Comparison of ENCODE assay signal across 32 cellular contexts in genomic region chr2:178747767-178748166, GRCh38. TPM values are rescaled to one million over a fixed set of nuclear protein-coding genes. Genes with fewer than 3 reads are reported as not detected.
DNase-seq lines count a peak whose midpoint lies in the region; ATAC-seq and TF ChIP-seq lines count a peak whose summit lies in the region.
"Had no signal": no experiment of that assay in that cellular context is flagged by ENCODE, and none has a peak within 500 bp of the region (broad histone marks: within the 10 kb centered on the region; RNA-seq: fewer than 3 reads in every experiment).

No MANE protein-coding gene starts in this region.

- H3K9me1 ChIP-seq in IMR-90 (ENCODE audit: insufficient read depth, low read length) = no peaks in the 10 kb centered on the region

- no peaks in the 10 kb centered on the region for H3K9me3 ChIP-seq in IMR-90 (ENCODE audit: control insufficient read depth, insufficient read depth, low read length)
- no peaks in the 10 kb centered on the region for H3K9me3 ChIP-seq in esophagus squamous epithelium
- H3K9me3 ChIP-seq: A549, ovary, suprapubic skin, upper lobe of right lung had no signal

- intact Hi-C loops in IMR-90 (cut with micrococcal nuclease) = no loop called here
- intact Hi-C loops in esophagus squamous epithelium (cut with DNase I) = no loop called here

- BruUV-seq in IMR-90 (replicated peaks; lab: Mats Ljungman, UMichigan) = no TSS peak

- H3K4me1 ChIP-seq in IMR-90 (ENCODE audit: control insufficient read depth, insufficient read depth, low read length) = no peaks in the 10 kb centered on the region
- no peaks in the 10 kb centered on the region for H3K4me1 ChIP-seq in esophagus squamous epithelium
- H3K4me1 ChIP-seq: A549, suprapubic skin, upper lobe of right lung had no signal

- H3K18ac ChIP-seq in IMR-90 (ENCODE audit: low read depth, low read length) = no peak overlapping the region

- no peak overlapping the region for H3K56ac ChIP-seq in IMR-90 (ENCODE audit: extremely low read depth, insufficient read depth, low read length)

- H2AK5ac ChIP-seq in IMR-90 (ENCODE audit: low read depth, low read length) = no peak overlapping the region

- in situ Hi-C loops in IMR-90 (cut with MboI; ENCODE audit: low sequenced_read_pairs) (no loop called here), brain microvascular endothelial cell (cut with HindIII; ENCODE audit: low pct_ligation_motif_present, low sequenced_read_pairs) (no loop called here)

- DNase-seq in AG10803 (ENCODE audit: low read depth) (peak; percentile 3), IMR-90 (peak; percentile 7), brain microvascular endothelial cell (peak; percentile 2), iris pigment epithelial cell (ENCODE audit: low read depth) (peak; percentile 21), erythroblast (lab: John Stamatoyannopoulos, UW) (no peak), esophagus squamous epithelium (lab: John Stamatoyannopoulos, UW) (no peak)
- no peak for DNase-seq in activated T-cell treated with anti-CD3 and anti-CD28 coated beads, Interleukin-2, amount 50 U/mL, for 1 hour
- DNase-seq: activated CD8-positive, alpha-beta memory T cell treated with anti-CD3 and anti-CD28 coated beads, Interleukin-2, amount 50 U/mL, for 48 hours; activated CD8-positive, alpha-beta T cell treated with anti-CD3 and anti-CD28 coated beads for 36 hours; activated naive CD4-positive, alpha-beta T cell treated with anti-CD3 and anti-CD28 coated beads, Interleukin-2, amount 50 U/mL, for 16 hours; CD4-positive, alpha-beta T cell; head of caudate nucleus; kidney glomerular epithelial cell; NCI-H1436 treated with DMSO at 0.1 percent for 48 hours; NCI-H2081 treated with DMSO at 0.1 percent for 48 hours; NCI-H2227 treated with DMSO at 0.1 percent for 48 hours; NCI-H526; nephron progenitor cell; NK-92 treated with Interleukin-12 subunit alpha and Interleukin-12 subunit beta, amount 100 ng/mL, for 24 hours; ovary; retina; SHP77 treated with DMSO at 0.1 percent for 48 hours; small intestine; stimulated activated naive CD4-positive, alpha-beta T cell; upper lobe of right lung had no signal

- dilution Hi-C loops in IMR-90 (cut with HindIII; ENCODE audit: low sequenced_read_pairs, unreplicated experiment) = no loop called here

- no peak overlapping the region for H2BK120ac ChIP-seq in IMR-90 (ENCODE audit: low read depth, low read length)

- H3K4me3 ChIP-seq in AG10803 (ENCODE audit: low read length) (no peak overlapping the region), IMR-90 (ENCODE audit: insufficient read depth, low read depth, low read length) (no peak overlapping the region), brain microvascular endothelial cell (ENCODE audit: low read depth, low read length) (no peak overlapping the region), esophagus squamous epithelium (no peak overlapping the region)
- H3K4me3 ChIP-seq: A549, GM12878, lung, ovary, suprapubic skin, upper lobe of right lung had no signal

- H3K14ac ChIP-seq in IMR-90 (replicated peaks; ENCODE audit: low read depth, low read length) = no peak overlapping the region

- no peak overlapping the region for H2AK9ac ChIP-seq in IMR-90 (replicated peaks; ENCODE audit: low read depth, low read length, poor library complexity)

- H2BK15ac ChIP-seq in IMR-90 (ENCODE audit: low read depth, low read length) = no peak overlapping the region

- no peak overlapping the region for H3K4me2 ChIP-seq in IMR-90 (ENCODE audit: low read depth, low read length)
- H3K4me2 ChIP-seq: A549 had no signal

- ATAC-seq in IMR-90 (ENCODE audit: low read depth) (no peak), HG03139 (IDR thresholded peaks at IDR 0.05; ENCODE audit: unreplicated experiment) (no peak)
- ATAC-seq: A549; activated CD8-positive, alpha-beta T cell treated with anti-CD3 and anti-CD28 coated beads for 36 hours; GM12878; upper lobe of right lung had no signal

- H2BK5ac ChIP-seq in IMR-90 (ENCODE audit: low read depth, low read length, poor library complexity, severe bottlenecking) = no peak overlapping the region

- CTCF ChIA-PET in IMR-90 (lab: Yijun Ruan, JAX) = interaction anchor here (0.7 kb wide), 1 partner anchor 47 kb away, joined by 3 read pairs; no protein-coding TSS in a partner anchor

- H2BK20ac ChIP-seq in IMR-90 (ENCODE audit: low read depth, low read length) = no peak overlapping the region

- H3K36me3 ChIP-seq in IMR-90 (ENCODE audit: control insufficient read depth, insufficient read depth, low read length) (no peaks in the 10 kb centered on the region), brain microvascular endothelial cell (replicated peaks) (no peaks in the 10 kb centered on the region), esophagus squamous epithelium (no peaks in the 10 kb centered on the region)
- H3K36me3 ChIP-seq: ovary, suprapubic skin, upper lobe of right lung had no signal

- no peaks in the 10 kb centered on the region; the same call in 1 of the 2 replicates for H3K27me3 ChIP-seq in IMR-90 (ENCODE audit: control insufficient read depth, insufficient read depth, low read length)
- no peaks in the 10 kb centered on the region for H3K27me3 ChIP-seq in brain microvascular endothelial cell (replicated peaks)
- H3K27me3 ChIP-seq in esophagus squamous epithelium = no peaks in the 10 kb centered on the region
- H3K27me3 ChIP-seq: ovary, suprapubic skin, upper lobe of right lung had no signal

- H4K5ac ChIP-seq in IMR-90 (ENCODE audit: low read depth, low read length) = no peak overlapping the region

- H3K4ac ChIP-seq in IMR-90 (ENCODE audit: low read depth, low read length) = no peak overlapping the region

- POLR2A ChIA-PET in IMR-90 (lab: Charles Lee; ENCODE audit: unreplicated experiment) = no interaction called here

- TF ChIP-seq POLR2A in IMR-90 (IDR thresholded peaks at IDR 0.05; ENCODE audit: low read depth, low read length) = no peak
- no peak for TF ChIP-seq POLR2A in erythroblast (IDR thresholded peaks at IDR 0.05; ENCODE audit: low read length)
- TF ChIP-seq POLR2A in esophagus squamous epithelium (IDR thresholded peaks at IDR 0.05) = no peak

- TF ChIP-seq RAD21 in IMR-90 (IDR thresholded peaks at IDR 0.05; ENCODE audit: low read length) = no peak

- H2AFZ ChIP-seq in IMR-90 (replicated peaks; ENCODE audit: low read length, poor library complexity) = no peak overlapping the region

- TF ChIP-seq CTCF in AG10803 (conservative IDR thresholded peaks at IDR 0.05; ENCODE audit: low read length) = no peak
- no peak for TF ChIP-seq CTCF in IMR-90 (conservative IDR thresholded peaks at IDR 0.05; ENCODE audit: low read depth, low read length)
- TF ChIP-seq CTCF in brain microvascular endothelial cell (IDR thresholded peaks at IDR 0.05; ENCODE audit: low read depth, low read length, missing control alignments) = no peak
- no peak for TF ChIP-seq CTCF in esophagus squamous epithelium (IDR thresholded peaks at IDR 0.05)

- H4K91ac ChIP-seq in IMR-90 (ENCODE audit: insufficient read depth, low read depth, low read length) = no peak overlapping the region

- H4K8ac ChIP-seq in IMR-90 (ENCODE audit: low read depth in 2 of 2, low read length in 2 of 2) = no peak overlapping the region

- no peaks in the 10 kb centered on the region for H3K79me1 ChIP-seq in IMR-90 (ENCODE audit: low read depth in 1 of 2, low read length in 2 of 2)

- H3K23ac ChIP-seq in IMR-90 (ENCODE audit: low read depth, low read length) = no peak overlapping the region

- no peak overlapping the region for H3K9ac ChIP-seq in IMR-90 (ENCODE audit: low read depth, low read length)

- H3K27ac ChIP-seq in IMR-90 (ENCODE audit: insufficient read depth, low read length) (no peak overlapping the region), brain microvascular endothelial cell (no peak overlapping the region), esophagus squamous epithelium (no peak overlapping the region)
- H3K27ac ChIP-seq: A549, epithelial cell of prostate, ovary, suprapubic skin, upper lobe of right lung had no signal

- no peaks in the 10 kb centered on the region for H4K20me1 ChIP-seq in IMR-90 (ENCODE audit: insufficient read depth, low read length)

TF ChIP-seq in IMR-90, 13 proteins besides CTCF, POLR2A, EP300 and RAD21:
- TF ChIP-seq SMC3 (IDR thresholded peaks at IDR 0.05; ENCODE audit: low read depth, low read length) (no peak), MXI1 (IDR thresholded peaks at IDR 0.05; ENCODE audit: borderline replicate concordance, low read depth, low read length) (no peak), RCOR1 (IDR thresholded peaks at IDR 0.05; ENCODE audit: insufficient replicate concordance, low read length) (no peak), ELK1 (IDR thresholded peaks at IDR 0.05; ENCODE audit: borderline replicate concordance, low read depth, low read length) (no peak), CEBPB (IDR thresholded peaks at IDR 0.05; ENCODE audit: low read depth, low read length) (no peak), FOS (IDR thresholded peaks at IDR 0.05; ENCODE audit: low read depth, low read length) (no peak), MAZ (IDR thresholded peaks at IDR 0.05; ENCODE audit: borderline replicate concordance, low read depth, low read length) (no peak), BHLHE40 (IDR thresholded peaks at IDR 0.05; ENCODE audit: low read depth, low read length) (no peak), RFX5 (IDR thresholded peaks at IDR 0.05; ENCODE audit: low read depth, low read length) (no peak), CHD1 (IDR thresholded peaks at IDR 0.05; ENCODE audit: low read depth, low read length) (no peak), USF2 (IDR thresholded peaks at IDR 0.05; ENCODE audit: low read depth, low read length) (no peak), MAFK (IDR thresholded peaks at IDR 0.05; ENCODE audit: low read depth, low read length) (no peak)
TF ChIP-seq in IMR-90: peak in this region for 0.

RNA-seq across cellular contexts. Expression of gene TTN, which starts 59.5 kb away (rescaled TPM):
- total RNA-seq in IMR-90 (2012; rRNA removed) = 0.18 and 0.83 TPM in 2 replicates
- polyA plus RNA-seq in IMR-90 (2012; rRNA removed) = 0.02 and 0.03 TPM in 2 replicates
- polyA plus RNA-seq in IMR-90 (2012; cell fraction: cytosol; rRNA removed) = under 0.01 TPM in 2 replicates
- 0.02 TPM in 2 replicates for polyA plus RNA-seq in IMR-90 (2012; cell fraction: nucleus; rRNA removed; ENCODE audit: low replicate concordance)
- 1 to 10 TPM in 2 of 4 donors, under 1 TPM in 2; 0.19 to 3.1 (median 1.7) TPM for total RNA-seq in esophagus squamous epithelium
- total RNA-seq: H4 had no signal

Comparison
In these comparisons a context has a peak if more than half of its experiments do, and no peak if none do; other contexts are left out.
1. DNase-seq: peak in AG10803 (single experiment), IMR-90 (single experiment), brain microvascular endothelial cell (single experiment) and iris pigment epithelial cell (single experiment); none in erythroblast (0 of 2), esophagus squamous epithelium (single experiment) and activated T-cell treated with anti-CD3 and anti-CD28 coated beads, Interleukin-2, amount 50 U/mL, for 1 hour (single experiment).